In the genomic region with DNA sequence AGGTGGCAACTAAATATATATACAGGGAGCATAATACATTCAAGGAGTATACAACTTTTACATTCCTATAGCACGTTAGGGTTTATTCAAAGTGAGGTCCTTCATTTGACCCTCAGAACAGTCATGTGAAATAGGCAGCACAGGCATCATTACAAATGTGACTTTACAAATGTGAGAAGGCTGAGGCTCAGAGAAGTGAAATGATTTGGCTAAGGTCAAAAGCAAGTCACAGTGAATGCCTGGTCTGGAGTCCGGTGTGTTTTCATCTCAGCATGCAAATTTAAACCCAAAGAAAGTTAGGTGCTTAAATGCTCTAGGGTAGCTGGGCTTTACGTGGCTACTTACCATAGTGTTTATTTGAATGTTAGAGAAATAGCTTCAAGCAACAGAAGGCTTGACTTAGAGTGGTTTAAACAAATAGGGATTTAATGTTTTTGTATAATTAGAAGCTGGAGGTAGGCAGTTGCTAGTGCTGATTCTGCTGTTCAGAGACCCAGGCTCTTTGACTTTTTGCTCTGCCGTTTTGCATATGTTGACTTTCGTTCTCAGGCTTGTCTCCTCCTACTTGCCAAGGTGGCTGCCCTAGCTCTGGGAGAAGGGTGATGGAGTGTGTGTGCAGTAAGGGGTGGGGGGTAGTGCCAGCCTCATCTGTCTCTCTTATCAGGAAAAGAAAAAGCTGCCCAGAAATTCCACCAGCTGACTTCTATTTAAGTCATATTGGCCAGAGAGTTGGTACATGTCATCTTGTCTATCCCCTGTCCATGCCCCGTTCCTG, we compare ENCODE assay signal across 1 cellular context.
TF ChIP-seq lines count a peak whose summit lies in the region.

No MANE protein-coding gene starts in this region.

TF ChIP-seq in WTC11, 78 proteins besides CTCF, POLR2A, EP300 and RAD21 (continued from another document):
- TF ChIP-seq, protein P1, sequence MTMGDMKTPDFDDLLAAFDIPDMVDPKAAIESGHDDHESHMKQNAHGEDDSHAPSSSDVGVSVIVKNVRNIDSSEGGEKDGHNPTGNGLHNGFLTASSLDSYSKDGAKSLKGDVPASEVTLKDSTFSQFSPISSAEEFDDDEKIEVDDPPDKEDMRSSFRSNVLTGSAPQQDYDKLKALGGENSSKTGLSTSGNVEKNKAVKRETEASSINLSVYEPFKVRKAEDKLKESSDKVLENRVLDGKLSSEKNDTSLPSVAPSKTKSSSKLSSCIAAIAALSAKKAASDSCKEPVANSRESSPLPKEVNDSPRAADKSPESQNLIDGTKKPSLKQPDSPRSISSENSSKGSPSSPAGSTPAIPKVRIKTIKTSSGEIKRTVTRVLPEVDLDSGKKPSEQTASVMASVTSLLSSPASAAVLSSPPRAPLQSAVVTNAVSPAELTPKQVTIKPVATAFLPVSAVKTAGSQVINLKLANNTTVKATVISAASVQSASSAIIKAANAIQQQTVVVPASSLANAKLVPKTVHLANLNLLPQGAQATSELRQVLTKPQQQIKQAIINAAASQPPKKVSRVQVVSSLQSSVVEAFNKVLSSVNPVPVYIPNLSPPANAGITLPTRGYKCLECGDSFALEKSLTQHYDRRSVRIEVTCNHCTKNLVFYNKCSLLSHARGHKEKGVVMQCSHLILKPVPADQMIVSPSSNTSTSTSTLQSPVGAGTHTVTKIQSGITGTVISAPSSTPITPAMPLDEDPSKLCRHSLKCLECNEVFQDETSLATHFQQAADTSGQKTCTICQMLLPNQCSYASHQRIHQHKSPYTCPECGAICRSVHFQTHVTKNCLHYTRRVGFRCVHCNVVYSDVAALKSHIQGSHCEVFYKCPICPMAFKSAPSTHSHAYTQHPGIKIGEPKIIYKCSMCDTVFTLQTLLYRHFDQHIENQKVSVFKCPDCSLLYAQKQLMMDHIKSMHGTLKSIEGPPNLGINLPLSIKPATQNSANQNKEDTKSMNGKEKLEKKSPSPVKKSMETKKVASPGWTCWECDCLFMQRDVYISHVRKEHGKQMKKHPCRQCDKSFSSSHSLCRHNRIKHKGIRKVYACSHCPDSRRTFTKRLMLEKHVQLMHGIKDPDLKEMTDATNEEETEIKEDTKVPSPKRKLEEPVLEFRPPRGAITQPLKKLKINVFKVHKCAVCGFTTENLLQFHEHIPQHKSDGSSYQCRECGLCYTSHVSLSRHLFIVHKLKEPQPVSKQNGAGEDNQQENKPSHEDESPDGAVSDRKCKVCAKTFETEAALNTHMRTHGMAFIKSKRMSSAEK (CRISPR knock-in tag; IDR thresholded peaks at IDR 0.05; ENCODE audit: borderline replicate concordance) = no peak
- TF ChIP-seq ZNF138 (CRISPR knock-in tag; conservative IDR thresholded peaks at IDR 0.05) = no peak
- TF ChIP-seq OVOL2 (CRISPR knock-in tag; IDR thresholded peaks at IDR 0.05; ENCODE audit: borderline replicate concordance) = no peak
- no peak for TF ChIP-seq NFATC4 (CRISPR knock-in tag; IDR thresholded peaks at IDR 0.05)
